1 cellular context compared by ENCODE assay signal in genomic region chr16:52547834-52548215, GRCh38.
TF ChIP-seq lines count a peak whose summit lies in the region.

No MANE protein-coding gene starts in this region.

TF ChIP-seq in HepG2, 621 proteins besides CTCF, POLR2A, EP300 and RAD21:
- TF ChIP-seq NCOA5 (CRISPR knock-in tag; IDR thresholded peaks at IDR 0.05) (no peak), SAP130 (CRISPR knock-in tag; IDR thresholded peaks at IDR 0.05; ENCODE audit: low read depth) (0 out of 2 replicates have a peak, but pooled peaks have one; percentile 8), KMT2A (CRISPR knock-in tag; IDR thresholded peaks at IDR 0.05) (no peak), RCOR2 (CRISPR knock-in tag; IDR thresholded peaks at IDR 0.05) (no peak), GFI1 (CRISPR knock-in tag; IDR thresholded peaks at IDR 0.05; ENCODE audit: borderline replicate concordance) (0 out of 2 replicates have a peak, but pooled peaks have one; percentile 11), FOXA3 (CRISPR knock-in tag; IDR thresholded peaks at IDR 0.05) (no peak), ZFY (CRISPR knock-in tag; IDR thresholded peaks at IDR 0.05) (peak; percentile 48; the same call in 1 of the 2 replicates), PPARG (CRISPR knock-in tag; conservative IDR thresholded peaks at IDR 0.05) (no peak), PHF8 (CRISPR knock-in tag; IDR thresholded peaks at IDR 0.05) (peak; percentile 19; the same call in 1 of the 2 replicates), MAZ (IDR thresholded peaks at IDR 0.05; ENCODE audit: borderline replicate concordance, low read depth, low read length) (no peak), MAZ (CRISPR knock-in tag; IDR thresholded peaks at IDR 0.05; ENCODE audit: low read depth) (0 out of 2 replicates have a peak, but pooled peaks have one; percentile 3), ZSCAN22 (CRISPR knock-in tag; IDR thresholded peaks at IDR 0.05) (peak; percentile 44; the same call in 1 of the 2 replicates), ZSCAN20 (CRISPR knock-in tag; IDR thresholded peaks at IDR 0.05; ENCODE audit: borderline replicate concordance) (no peak), KDM1A (CRISPR knock-in tag; IDR thresholded peaks at IDR 0.05) (no peak), SMAD3 (CRISPR knock-in tag; IDR thresholded peaks at IDR 0.05) (no peak), ZNF558 (CRISPR knock-in tag; IDR thresholded peaks at IDR 0.05; ENCODE audit: borderline replicate concordance) (no peak), ZNF20 (CRISPR knock-in tag; IDR thresholded peaks at IDR 0.05) (0 out of 2 replicates have a peak, but pooled peaks have one; percentile 64), MEIS1 (CRISPR knock-in tag; IDR thresholded peaks at IDR 0.05; ENCODE audit: borderline replicate concordance) (0 out of 2 replicates have a peak, but pooled peaks have one; percentile 14), ZNF564 (CRISPR knock-in tag; IDR thresholded peaks at IDR 0.05) (0 out of 2 replicates have a peak, but pooled peaks have one; percentile 9), GTF3A (CRISPR knock-in tag; conservative IDR thresholded peaks at IDR 0.05) (peak; percentile 79; the same call in 1 of the 2 replicates), ZNF761 (CRISPR knock-in tag; conservative IDR thresholded peaks at IDR 0.05) (0 out of 2 replicates have a peak, but pooled peaks have one; percentile 65), GABPA (IDR thresholded peaks at IDR 0.05; ENCODE audit: low read depth, low read length) (no peak), GABPA (CRISPR knock-in tag; IDR thresholded peaks at IDR 0.05; ENCODE audit: low read depth) (0 out of 2 replicates have a peak, but pooled peaks have one; percentile 5), ZNF414 (CRISPR knock-in tag; IDR thresholded peaks at IDR 0.05) (no peak), ZFX (CRISPR knock-in tag; IDR thresholded peaks at IDR 0.05; ENCODE audit: low read depth) (0 out of 2 replicates have a peak, but pooled peaks have one; percentile 49), ZNF431 (CRISPR knock-in tag; IDR thresholded peaks at IDR 0.05; ENCODE audit: borderline replicate concordance, low read depth) (no peak), MBNL3 (CRISPR knock-in tag; conservative IDR thresholded peaks at IDR 0.05) (no peak), DMAP1 (CRISPR knock-in tag; IDR thresholded peaks at IDR 0.05) (peak; percentile 7; the same call in 1 of the 2 replicates), ZNF205 (CRISPR knock-in tag; IDR thresholded peaks at IDR 0.05) (0 out of 2 replicates have a peak, but pooled peaks have one; percentile 9), ZNF251 (CRISPR knock-in tag; IDR thresholded peaks at IDR 0.05) (no peak), MXD4 (CRISPR knock-in tag; IDR thresholded peaks at IDR 0.05) (no peak), ZNF501 (CRISPR knock-in tag; IDR thresholded peaks at IDR 0.05) (peak; percentile 60; the same call in 1 of the 2 replicates), ZNF691 (CRISPR knock-in tag; IDR thresholded peaks at IDR 0.05; ENCODE audit: borderline replicate concordance, low read depth) (0 out of 2 replicates have a peak, but pooled peaks have one; percentile 4), ZNF274 (CRISPR knock-in tag; IDR thresholded peaks at IDR 0.05) (no peak), RARA (CRISPR knock-in tag; IDR thresholded peaks at IDR 0.05) (no peak)
- TF ChIP-seq, protein P1, sequence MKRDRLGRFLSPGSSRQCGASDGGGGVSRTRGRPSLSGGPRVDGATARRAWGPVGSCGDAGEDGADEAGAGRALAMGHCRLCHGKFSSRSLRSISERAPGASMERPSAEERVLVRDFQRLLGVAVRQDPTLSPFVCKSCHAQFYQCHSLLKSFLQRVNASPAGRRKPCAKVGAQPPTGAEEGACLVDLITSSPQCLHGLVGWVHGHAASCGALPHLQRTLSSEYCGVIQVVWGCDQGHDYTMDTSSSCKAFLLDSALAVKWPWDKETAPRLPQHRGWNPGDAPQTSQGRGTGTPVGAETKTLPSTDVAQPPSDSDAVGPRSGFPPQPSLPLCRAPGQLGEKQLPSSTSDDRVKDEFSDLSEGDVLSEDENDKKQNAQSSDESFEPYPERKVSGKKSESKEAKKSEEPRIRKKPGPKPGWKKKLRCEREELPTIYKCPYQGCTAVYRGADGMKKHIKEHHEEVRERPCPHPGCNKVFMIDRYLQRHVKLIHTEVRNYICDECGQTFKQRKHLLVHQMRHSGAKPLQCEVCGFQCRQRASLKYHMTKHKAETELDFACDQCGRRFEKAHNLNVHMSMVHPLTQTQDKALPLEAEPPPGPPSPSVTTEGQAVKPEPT (CRISPR knock-in tag; IDR thresholded peaks at IDR 0.05; ENCODE audit: low read depth): 0 out of 2 replicates have a peak, but pooled peaks have one; percentile 12
- TF ChIP-seq, protein P2, sequence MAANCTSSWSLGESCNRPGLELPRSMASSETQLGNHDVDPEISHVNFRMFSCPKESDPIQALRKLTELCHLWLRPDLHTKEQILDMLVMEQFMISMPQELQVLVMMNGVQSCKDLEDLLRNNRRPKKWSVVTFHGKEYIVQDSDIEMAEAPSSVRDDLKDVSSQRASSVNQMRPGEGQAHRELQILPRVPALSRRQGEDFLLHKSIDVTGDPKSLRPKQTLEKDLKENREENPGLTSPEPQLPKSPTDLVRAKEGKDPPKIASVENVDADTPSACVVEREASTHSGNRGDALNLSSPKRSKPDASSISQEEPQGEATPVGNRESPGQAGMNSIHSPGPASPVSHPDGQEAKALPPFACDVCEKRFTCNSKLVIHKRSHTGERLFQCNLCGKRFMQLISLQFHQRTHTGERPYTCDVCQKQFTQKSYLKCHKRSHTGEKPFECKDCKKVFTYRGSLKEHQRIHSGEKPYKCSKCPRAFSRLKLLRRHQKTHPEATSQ (CRISPR knock-in tag; IDR thresholded peaks at IDR 0.05; ENCODE audit: borderline replicate concordance): no peak
- TF ChIP-seq, protein P3, sequence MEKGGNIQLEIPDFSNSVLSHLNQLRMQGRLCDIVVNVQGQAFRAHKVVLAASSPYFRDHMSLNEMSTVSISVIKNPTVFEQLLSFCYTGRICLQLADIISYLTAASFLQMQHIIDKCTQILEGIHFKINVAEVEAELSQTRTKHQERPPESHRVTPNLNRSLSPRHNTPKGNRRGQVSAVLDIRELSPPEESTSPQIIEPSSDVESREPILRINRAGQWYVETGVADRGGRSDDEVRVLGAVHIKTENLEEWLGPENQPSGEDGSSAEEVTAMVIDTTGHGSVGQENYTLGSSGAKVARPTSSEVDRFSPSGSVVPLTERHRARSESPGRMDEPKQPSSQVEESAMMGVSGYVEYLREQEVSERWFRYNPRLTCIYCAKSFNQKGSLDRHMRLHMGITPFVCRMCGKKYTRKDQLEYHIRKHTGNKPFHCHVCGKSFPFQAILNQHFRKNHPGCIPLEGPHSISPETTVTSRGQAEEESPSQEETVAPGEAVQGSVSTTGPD (CRISPR knock-in tag; IDR thresholded peaks at IDR 0.05): no peak
